Comparison of ENCODE assay signal across 1 cellular context in genomic region chr4:52712172-52712990, GRCh38.
A peak's percentile ranks its signal among the peaks of the same experiment; 100 is the strongest.
TF ChIP-seq lines count a peak whose summit lies in the region.

No MANE protein-coding gene starts in this region.

TF ChIP-seq in HepG2, 621 proteins besides CTCF, POLR2A, EP300 and RAD21 (continued from another document and continues in another):
- TF ChIP-seq, protein P1, sequence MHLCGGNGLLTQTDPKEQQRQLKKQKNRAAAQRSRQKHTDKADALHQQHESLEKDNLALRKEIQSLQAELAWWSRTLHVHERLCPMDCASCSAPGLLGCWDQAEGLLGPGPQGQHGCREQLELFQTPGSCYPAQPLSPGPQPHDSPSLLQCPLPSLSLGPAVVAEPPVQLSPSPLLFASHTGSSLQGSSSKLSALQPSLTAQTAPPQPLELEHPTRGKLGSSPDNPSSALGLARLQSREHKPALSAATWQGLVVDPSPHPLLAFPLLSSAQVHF (CRISPR knock-in tag; IDR thresholded peaks at IDR 0.05), result peak; percentile 62; the same call in 1 of the 2 replicates
- TF ChIP-seq ZNF781 (CRISPR knock-in tag; IDR thresholded peaks at IDR 0.05; ENCODE audit: borderline replicate concordance, not compliant biosample characterization), result peak; percentile 36
- TF ChIP-seq NCOA2 (CRISPR knock-in tag; IDR thresholded peaks at IDR 0.05), result 0 out of 2 replicates have a peak, but pooled peaks have one; percentile 29
- peak; percentile 91 for TF ChIP-seq PHF8 (CRISPR knock-in tag; IDR thresholded peaks at IDR 0.05)
- TF ChIP-seq JARID2 (CRISPR knock-in tag; IDR thresholded peaks at IDR 0.05; ENCODE audit: insufficient replicate concordance), result peak; percentile 16
- TF ChIP-seq BORCS8-MEF2B (CRISPR knock-in tag; IDR thresholded peaks at IDR 0.05), result peak; percentile 58
- 0 out of 2 replicates have a peak, but pooled peaks have one; percentile 17 for TF ChIP-seq NKX3-1 (CRISPR knock-in tag; IDR thresholded peaks at IDR 0.05)
- TF ChIP-seq MIER2 (CRISPR knock-in tag; IDR thresholded peaks at IDR 0.05), result no peak
- TF ChIP-seq HMGXB3 (CRISPR knock-in tag; IDR thresholded peaks at IDR 0.05; ENCODE audit: borderline replicate concordance), result peak; percentile 32; the same call in 1 of the 2 replicates
- TF ChIP-seq ZNF549 (CRISPR knock-in tag; IDR thresholded peaks at IDR 0.05), result no peak
- 0 out of 2 replicates have a peak, but pooled peaks have one; percentile 38 for TF ChIP-seq MAF1 (CRISPR knock-in tag; IDR thresholded peaks at IDR 0.05; ENCODE audit: borderline replicate concordance)
- TF ChIP-seq ZNF124 (CRISPR knock-in tag; IDR thresholded peaks at IDR 0.05), result 0 out of 2 replicates have a peak, but pooled peaks have one; percentile 31
- peak; percentile 77 for TF ChIP-seq ELF1 (CRISPR knock-in tag; IDR thresholded peaks at IDR 0.05)
- TF ChIP-seq ZNF446 (CRISPR knock-in tag; IDR thresholded peaks at IDR 0.05), result no peak
- peak; percentile 72 for TF ChIP-seq POGZ (CRISPR knock-in tag; IDR thresholded peaks at IDR 0.05)
- peak; percentile 97 for TF ChIP-seq THAP7 (CRISPR knock-in tag; IDR thresholded peaks at IDR 0.05)
- TF ChIP-seq ARID2 (CRISPR knock-in tag; IDR thresholded peaks at IDR 0.05; ENCODE audit: borderline replicate concordance), result 0 out of 2 replicates have a peak, but pooled peaks have one; percentile 68
- no peak for TF ChIP-seq PTBP1 (IDR thresholded peaks at IDR 0.05; ENCODE audit: low read depth, low read length, poor library complexity, severe bottlenecking)
- TF ChIP-seq SP1 (IDR thresholded peaks at IDR 0.05), result no peak
- TF ChIP-seq SP1 (CRISPR knock-in tag; IDR thresholded peaks at IDR 0.05), result peak; percentile 65
- TF ChIP-seq MTA3 (CRISPR knock-in tag; IDR thresholded peaks at IDR 0.05), result no peak
- TF ChIP-seq, protein P2, sequence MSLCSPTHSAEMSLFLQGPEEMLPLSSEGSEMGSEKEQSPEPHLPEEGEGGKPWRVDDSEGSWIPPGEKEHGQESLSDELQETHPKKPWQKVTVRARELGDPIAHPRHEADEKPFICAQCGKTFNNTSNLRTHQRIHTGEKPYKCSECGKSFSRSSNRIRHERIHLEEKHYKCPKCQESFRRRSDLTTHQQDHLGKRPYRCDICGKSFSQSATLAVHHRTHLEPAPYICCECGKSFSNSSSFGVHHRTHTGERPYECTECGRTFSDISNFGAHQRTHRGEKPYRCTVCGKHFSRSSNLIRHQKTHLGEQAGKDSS (CRISPR knock-in tag; IDR thresholded peaks at IDR 0.05; ENCODE audit: borderline replicate concordance, low read depth), result peak; percentile 26
- TF ChIP-seq, protein P3, sequence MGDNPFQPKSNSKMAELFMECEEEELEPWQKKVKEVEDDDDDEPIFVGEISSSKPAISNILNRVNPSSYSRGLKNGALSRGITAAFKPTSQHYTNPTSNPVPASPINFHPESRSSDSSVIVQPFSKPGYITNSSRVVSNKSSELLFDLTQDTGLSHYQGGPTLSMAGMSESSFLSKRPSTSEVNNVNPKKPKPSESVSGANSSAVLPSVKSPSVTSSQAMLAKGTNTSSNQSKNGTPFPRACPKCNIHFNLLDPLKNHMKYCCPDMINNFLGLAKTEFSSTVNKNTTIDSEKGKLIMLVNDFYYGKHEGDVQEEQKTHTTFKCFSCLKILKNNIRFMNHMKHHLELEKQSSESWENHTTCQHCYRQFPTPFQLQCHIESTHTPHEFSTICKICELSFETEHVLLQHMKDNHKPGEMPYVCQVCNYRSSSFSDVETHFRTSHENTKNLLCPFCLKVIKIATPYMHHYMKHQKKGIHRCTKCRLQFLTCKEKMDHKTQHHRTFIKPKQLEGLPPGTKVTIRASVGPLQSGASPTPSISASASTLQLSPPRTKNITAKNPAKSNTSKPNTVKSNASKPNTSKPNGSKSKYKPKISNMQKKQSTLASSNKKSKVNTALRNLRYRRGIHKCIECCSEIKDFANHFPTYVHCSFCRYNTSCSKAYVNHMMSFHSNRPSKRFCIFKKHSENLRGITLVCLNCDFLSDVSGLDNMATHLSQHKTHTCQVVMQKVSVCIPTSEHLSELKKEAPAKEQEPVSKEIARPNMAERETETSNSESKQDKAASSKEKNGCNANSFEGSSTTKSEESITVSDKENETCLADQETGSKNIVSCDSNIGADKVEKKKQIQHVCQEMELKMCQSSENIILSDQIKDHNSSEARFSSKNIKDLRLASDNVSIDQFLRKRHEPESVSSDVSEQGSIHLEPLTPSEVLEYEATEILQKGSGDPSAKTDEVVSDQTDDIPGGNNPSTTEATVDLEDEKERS (CRISPR knock-in tag; IDR thresholded peaks at IDR 0.05), result no peak
- peak; percentile 83; the same call in 1 of the 2 replicates for TF ChIP-seq ZNF772 (CRISPR knock-in tag; IDR thresholded peaks at IDR 0.05)
- peak; percentile 42; the same call in 1 of the 2 replicates for TF ChIP-seq ZBTB38 (CRISPR knock-in tag; IDR thresholded peaks at IDR 0.05)
- peak; percentile 56; the same call in 1 of the 2 replicates for TF ChIP-seq ZNF331 (CRISPR knock-in tag; IDR thresholded peaks at IDR 0.05)
- TF ChIP-seq ZNF567 (CRISPR knock-in tag; IDR thresholded peaks at IDR 0.05; ENCODE audit: borderline replicate concordance), result no peak
- TF ChIP-seq SALL2 (CRISPR knock-in tag; IDR thresholded peaks at IDR 0.05), result peak; percentile 78
- TF ChIP-seq ZNF275 (CRISPR knock-in tag; IDR thresholded peaks at IDR 0.05; ENCODE audit: borderline replicate concordance), result peak; percentile 52; the same call in 1 of the 2 replicates
- TF ChIP-seq TFDP1 (CRISPR knock-in tag; IDR thresholded peaks at IDR 0.05; ENCODE audit: borderline replicate concordance), result peak; percentile 79
- peak; percentile 37; the same call in 1 of the 2 replicates for TF ChIP-seq ZSCAN29 (CRISPR knock-in tag; conservative IDR thresholded peaks at IDR 0.05)
- TF ChIP-seq ATF4 (CRISPR knock-in tag; IDR thresholded peaks at IDR 0.05), result peak in 1 of 2 experiments; percentile 47; a peak in 1 of 4 replicates
- TF ChIP-seq SAP130 (CRISPR knock-in tag; IDR thresholded peaks at IDR 0.05; ENCODE audit: low read depth), result peak; percentile 81
- TF ChIP-seq SPEN (CRISPR knock-in tag; IDR thresholded peaks at IDR 0.05; ENCODE audit: low read depth), result peak; percentile 76; the same call in 1 of the 2 replicates
- TF ChIP-seq ATF3 (CRISPR knock-in tag; IDR thresholded peaks at IDR 0.05), result peak; percentile 87; the same call in 1 of the 2 replicates
- TF ChIP-seq ZMYM2 (CRISPR knock-in tag; IDR thresholded peaks at IDR 0.05), result peak; percentile 59; the same call in 1 of the 2 replicates
- no peak for TF ChIP-seq NCOR1 (IDR thresholded peaks at IDR 0.05; ENCODE audit: borderline replicate concordance, low read length)
- no peak; the same call in 1 of the 2 replicates for TF ChIP-seq ZNF256 (CRISPR knock-in tag; conservative IDR thresholded peaks at IDR 0.05)
- peak; percentile 88; the same call in 1 of the 2 replicates for TF ChIP-seq ZNF564 (CRISPR knock-in tag; IDR thresholded peaks at IDR 0.05)
- peak; percentile 72; the same call in 1 of the 2 replicates for TF ChIP-seq ZMAT3 (CRISPR knock-in tag; conservative IDR thresholded peaks at IDR 0.05)
- TF ChIP-seq RBAK (CRISPR knock-in tag; IDR thresholded peaks at IDR 0.05), result no peak
- TF ChIP-seq ZFP36L1 (CRISPR knock-in tag; IDR thresholded peaks at IDR 0.05), result 0 out of 2 replicates have a peak, but pooled peaks have one; percentile 31
- TF ChIP-seq THAP9 (CRISPR knock-in tag; IDR thresholded peaks at IDR 0.05; ENCODE audit: borderline replicate concordance), result peak; percentile 85
- TF ChIP-seq SIX4 (CRISPR knock-in tag; IDR thresholded peaks at IDR 0.05), result peak; percentile 23; the same call in 1 of the 2 replicates
- no peak for TF ChIP-seq ZNF101 (CRISPR knock-in tag; IDR thresholded peaks at IDR 0.05; ENCODE audit: borderline replicate concordance, low read depth)
- TF ChIP-seq ZNF678 (CRISPR knock-in tag; IDR thresholded peaks at IDR 0.05), result peak; percentile 69; the same call in 1 of the 2 replicates
- TF ChIP-seq FOXA3 (CRISPR knock-in tag; IDR thresholded peaks at IDR 0.05), result 0 out of 2 replicates have a peak, but pooled peaks have one; percentile 16
- TF ChIP-seq ZNF232 (CRISPR knock-in tag; IDR thresholded peaks at IDR 0.05; ENCODE audit: borderline replicate concordance), result peak; percentile 39; the same call in 1 of the 2 replicates
